In the genomic region with DNA sequence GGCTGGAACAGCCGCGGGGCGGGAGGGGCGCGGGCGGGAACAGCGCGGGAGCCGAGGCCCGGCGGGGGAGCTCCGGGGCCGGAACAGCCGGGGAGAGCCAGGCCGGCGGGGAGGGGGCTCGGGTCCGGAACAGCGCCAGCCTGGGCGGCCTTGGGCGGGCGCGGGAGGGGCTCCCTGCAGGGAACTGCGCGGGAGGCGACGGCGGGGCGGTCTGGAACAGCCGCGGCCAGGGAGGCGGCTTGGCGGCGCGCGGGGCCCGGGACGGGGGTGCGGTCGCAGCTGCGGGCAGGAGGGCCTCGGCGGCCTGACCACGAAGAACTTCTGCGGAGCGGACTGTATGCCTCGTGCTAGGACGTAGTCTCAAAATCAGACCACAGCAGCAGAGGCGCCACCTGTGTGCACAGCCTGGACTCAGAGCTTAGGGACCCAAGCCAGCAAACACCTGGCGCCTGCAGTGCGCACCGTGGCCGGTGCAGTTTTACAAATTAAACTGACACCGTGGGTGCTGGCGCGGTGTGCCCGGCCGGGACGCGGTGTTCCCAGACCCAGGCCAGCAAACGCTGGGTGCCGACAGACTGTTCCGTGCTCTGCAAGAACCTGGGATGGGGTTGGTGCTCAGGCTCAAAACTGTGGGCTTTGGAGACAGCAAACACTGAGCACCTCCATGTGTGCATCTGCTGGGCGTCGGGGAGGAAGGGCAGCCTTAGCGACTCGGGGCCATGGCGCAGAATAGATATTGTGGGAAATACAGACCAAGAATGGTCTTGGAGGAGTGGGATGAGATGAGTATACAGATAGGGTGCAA, we compare ENCODE assay signal across 1 cellular context.
TF ChIP-seq lines count a peak whose summit lies in the region.

No MANE protein-coding gene starts in this region.

TF ChIP-seq in K562, 482 proteins besides CTCF, POLR2A, EP300 and RAD21 (continued from another document and continues in another):
- TF ChIP-seq, protein P1, sequence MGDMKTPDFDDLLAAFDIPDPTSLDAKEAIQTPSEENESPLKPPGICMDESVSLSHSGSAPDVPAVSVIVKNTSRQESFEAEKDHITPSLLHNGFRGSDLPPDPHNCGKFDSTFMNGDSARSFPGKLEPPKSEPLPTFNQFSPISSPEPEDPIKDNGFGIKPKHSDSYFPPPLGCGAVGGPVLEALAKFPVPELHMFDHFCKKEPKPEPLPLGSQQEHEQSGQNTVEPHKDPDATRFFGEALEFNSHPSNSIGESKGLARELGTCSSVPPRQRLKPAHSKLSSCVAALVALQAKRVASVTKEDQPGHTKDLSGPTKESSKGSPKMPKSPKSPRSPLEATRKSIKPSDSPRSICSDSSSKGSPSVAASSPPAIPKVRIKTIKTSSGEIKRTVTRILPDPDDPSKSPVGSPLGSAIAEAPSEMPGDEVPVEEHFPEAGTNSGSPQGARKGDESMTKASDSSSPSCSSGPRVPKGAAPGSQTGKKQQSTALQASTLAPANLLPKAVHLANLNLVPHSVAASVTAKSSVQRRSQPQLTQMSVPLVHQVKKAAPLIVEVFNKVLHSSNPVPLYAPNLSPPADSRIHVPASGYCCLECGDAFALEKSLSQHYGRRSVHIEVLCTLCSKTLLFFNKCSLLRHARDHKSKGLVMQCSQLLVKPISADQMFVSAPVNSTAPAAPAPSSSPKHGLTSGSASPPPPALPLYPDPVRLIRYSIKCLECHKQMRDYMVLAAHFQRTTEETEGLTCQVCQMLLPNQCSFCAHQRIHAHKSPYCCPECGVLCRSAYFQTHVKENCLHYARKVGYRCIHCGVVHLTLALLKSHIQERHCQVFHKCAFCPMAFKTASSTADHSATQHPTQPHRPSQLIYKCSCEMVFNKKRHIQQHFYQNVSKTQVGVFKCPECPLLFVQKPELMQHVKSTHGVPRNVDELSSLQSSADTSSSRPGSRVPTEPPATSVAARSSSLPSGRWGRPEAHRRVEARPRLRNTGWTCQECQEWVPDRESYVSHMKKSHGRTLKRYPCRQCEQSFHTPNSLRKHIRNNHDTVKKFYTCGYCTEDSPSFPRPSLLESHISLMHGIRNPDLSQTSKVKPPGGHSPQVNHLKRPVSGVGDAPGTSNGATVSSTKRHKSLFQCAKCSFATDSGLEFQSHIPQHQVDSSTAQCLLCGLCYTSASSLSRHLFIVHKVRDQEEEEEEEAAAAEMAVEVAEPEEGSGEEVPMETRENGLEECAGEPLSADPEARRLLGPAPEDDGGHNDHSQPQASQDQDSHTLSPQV (IDR thresholded peaks at IDR 0.05): peak; percentile 81
- TF ChIP-seq ZNF274 (IDR thresholded peaks at IDR 0.05; ENCODE audit: borderline replicate concordance, low read depth, low read length): no peak
- peak; percentile 53 for TF ChIP-seq ZFP36 (IDR thresholded peaks at IDR 0.05; ENCODE audit: low read depth, low read length, partially characterized antibody)
- TF ChIP-seq ZNF707 (CRISPR knock-in tag; conservative IDR thresholded peaks at IDR 0.05): no peak
- no peak for TF ChIP-seq ELF4 (CRISPR knock-in tag; IDR thresholded peaks at IDR 0.05)
- TF ChIP-seq ZKSCAN1 (IDR thresholded peaks at IDR 0.05; ENCODE audit: low read depth, low read length): no peak
- TF ChIP-seq SP1 (CRISPR knock-in tag; IDR thresholded peaks at IDR 0.05): no peak; the same call in 1 of the 2 replicates
- TF ChIP-seq, protein P2, sequence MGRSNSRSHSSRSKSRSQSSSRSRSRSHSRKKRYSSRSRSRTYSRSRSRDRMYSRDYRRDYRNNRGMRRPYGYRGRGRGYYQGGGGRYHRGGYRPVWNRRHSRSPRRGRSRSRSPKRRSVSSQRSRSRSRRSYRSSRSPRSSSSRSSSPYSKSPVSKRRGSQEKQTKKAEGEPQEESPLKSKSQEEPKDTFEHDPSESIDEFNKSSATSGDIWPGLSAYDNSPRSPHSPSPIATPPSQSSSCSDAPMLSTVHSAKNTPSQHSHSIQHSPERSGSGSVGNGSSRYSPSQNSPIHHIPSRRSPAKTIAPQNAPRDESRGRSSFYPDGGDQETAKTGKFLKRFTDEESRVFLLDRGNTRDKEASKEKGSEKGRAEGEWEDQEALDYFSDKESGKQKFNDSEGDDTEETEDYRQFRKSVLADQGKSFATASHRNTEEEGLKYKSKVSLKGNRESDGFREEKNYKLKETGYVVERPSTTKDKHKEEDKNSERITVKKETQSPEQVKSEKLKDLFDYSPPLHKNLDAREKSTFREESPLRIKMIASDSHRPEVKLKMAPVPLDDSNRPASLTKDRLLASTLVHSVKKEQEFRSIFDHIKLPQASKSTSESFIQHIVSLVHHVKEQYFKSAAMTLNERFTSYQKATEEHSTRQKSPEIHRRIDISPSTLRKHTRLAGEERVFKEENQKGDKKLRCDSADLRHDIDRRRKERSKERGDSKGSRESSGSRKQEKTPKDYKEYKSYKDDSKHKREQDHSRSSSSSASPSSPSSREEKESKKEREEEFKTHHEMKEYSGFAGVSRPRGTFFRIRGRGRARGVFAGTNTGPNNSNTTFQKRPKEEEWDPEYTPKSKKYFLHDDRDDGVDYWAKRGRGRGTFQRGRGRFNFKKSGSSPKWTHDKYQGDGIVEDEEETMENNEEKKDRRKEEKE (IDR thresholded peaks at IDR 0.05; ENCODE audit: borderline replicate concordance in 1 of 2, control insufficient read depth in 1 of 2, low read depth in 2 of 2, low read length in 1 of 2): peak in 1 of 2 experiments; percentile 28; a peak in 1 of 4 replicates
- peak; percentile 59; the same call in 1 of the 2 replicates for TF ChIP-seq MTA3 (IDR thresholded peaks at IDR 0.05; ENCODE audit: borderline replicate concordance)
- TF ChIP-seq MAFK (IDR thresholded peaks at IDR 0.05; ENCODE audit: low read length): no peak
- TF ChIP-seq, protein P3, sequence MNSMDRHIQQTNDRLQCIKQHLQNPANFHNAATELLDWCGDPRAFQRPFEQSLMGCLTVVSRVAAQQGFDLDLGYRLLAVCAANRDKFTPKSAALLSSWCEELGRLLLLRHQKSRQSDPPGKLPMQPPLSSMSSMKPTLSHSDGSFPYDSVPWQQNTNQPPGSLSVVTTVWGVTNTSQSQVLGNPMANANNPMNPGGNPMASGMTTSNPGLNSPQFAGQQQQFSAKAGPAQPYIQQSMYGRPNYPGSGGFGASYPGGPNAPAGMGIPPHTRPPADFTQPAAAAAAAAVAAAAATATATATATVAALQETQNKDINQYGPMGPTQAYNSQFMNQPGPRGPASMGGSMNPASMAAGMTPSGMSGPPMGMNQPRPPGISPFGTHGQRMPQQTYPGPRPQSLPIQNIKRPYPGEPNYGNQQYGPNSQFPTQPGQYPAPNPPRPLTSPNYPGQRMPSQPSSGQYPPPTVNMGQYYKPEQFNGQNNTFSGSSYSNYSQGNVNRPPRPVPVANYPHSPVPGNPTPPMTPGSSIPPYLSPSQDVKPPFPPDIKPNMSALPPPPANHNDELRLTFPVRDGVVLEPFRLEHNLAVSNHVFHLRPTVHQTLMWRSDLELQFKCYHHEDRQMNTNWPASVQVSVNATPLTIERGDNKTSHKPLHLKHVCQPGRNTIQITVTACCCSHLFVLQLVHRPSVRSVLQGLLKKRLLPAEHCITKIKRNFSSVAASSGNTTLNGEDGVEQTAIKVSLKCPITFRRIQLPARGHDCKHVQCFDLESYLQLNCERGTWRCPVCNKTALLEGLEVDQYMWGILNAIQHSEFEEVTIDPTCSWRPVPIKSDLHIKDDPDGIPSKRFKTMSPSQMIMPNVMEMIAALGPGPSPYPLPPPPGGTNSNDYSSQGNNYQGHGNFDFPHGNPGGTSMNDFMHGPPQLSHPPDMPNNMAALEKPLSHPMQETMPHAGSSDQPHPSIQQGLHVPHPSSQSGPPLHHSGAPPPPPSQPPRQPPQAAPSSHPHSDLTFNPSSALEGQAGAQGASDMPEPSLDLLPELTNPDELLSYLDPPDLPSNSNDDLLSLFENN (IDR thresholded peaks at IDR 0.05; ENCODE audit: low read depth in 2 of 2, low read length in 2 of 2): peak in 1 of 2 experiments; percentile 39; a peak in 1 of 4 replicates
- peak; percentile 92 for TF ChIP-seq ADNP (tag; IDR thresholded peaks at IDR 0.05)
- TF ChIP-seq POLR3A (IDR thresholded peaks at IDR 0.05; ENCODE audit: borderline replicate concordance, extremely low read depth, insufficient read depth, insufficient read length): no peak
- no peak for TF ChIP-seq CEBPB (tag; IDR thresholded peaks at IDR 0.05)
- TF ChIP-seq, protein P4, sequence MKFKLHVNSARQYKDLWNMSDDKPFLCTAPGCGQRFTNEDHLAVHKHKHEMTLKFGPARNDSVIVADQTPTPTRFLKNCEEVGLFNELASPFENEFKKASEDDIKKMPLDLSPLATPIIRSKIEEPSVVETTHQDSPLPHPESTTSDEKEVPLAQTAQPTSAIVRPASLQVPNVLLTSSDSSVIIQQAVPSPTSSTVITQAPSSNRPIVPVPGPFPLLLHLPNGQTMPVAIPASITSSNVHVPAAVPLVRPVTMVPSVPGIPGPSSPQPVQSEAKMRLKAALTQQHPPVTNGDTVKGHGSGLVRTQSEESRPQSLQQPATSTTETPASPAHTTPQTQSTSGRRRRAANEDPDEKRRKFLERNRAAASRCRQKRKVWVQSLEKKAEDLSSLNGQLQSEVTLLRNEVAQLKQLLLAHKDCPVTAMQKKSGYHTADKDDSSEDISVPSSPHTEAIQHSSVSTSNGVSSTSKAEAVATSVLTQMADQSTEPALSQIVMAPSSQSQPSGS (CRISPR knock-in tag; IDR thresholded peaks at IDR 0.05): no peak
- TF ChIP-seq, protein P5, sequence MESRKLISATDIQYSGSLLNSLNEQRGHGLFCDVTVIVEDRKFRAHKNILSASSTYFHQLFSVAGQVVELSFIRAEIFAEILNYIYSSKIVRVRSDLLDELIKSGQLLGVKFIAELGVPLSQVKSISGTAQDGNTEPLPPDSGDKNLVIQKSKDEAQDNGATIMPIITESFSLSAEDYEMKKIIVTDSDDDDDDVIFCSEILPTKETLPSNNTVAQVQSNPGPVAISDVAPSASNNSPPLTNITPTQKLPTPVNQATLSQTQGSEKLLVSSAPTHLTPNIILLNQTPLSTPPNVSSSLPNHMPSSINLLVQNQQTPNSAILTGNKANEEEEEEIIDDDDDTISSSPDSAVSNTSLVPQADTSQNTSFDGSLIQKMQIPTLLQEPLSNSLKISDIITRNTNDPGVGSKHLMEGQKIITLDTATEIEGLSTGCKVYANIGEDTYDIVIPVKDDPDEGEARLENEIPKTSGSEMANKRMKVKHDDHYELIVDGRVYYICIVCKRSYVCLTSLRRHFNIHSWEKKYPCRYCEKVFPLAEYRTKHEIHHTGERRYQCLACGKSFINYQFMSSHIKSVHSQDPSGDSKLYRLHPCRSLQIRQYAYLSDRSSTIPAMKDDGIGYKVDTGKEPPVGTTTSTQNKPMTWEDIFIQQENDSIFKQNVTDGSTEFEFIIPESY (CRISPR knock-in tag; IDR thresholded peaks at IDR 0.05): no peak; the same call in 1 of the 2 replicates
- TF ChIP-seq, protein P6, sequence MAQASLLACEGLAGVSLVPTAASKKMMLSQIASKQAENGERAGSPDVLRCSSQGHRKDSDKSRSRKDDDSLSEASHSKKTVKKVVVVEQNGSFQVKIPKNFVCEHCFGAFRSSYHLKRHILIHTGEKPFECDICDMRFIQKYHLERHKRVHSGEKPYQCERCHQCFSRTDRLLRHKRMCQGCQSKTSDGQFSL (CRISPR knock-in tag; IDR thresholded peaks at IDR 0.05): peak; percentile 38; the same call in 1 of the 2 replicates
- TF ChIP-seq, protein P6 (tag; IDR thresholded peaks at IDR 0.05): peak in 1 of 2 experiments; percentile 83; a peak in 2 of 4 replicates
- no peak for TF ChIP-seq DNMT1 (IDR thresholded peaks at IDR 0.05)
- TF ChIP-seq BDP1 (IDR thresholded peaks at IDR 0.05; ENCODE audit: insufficient read depth, insufficient read length): no peak
- TF ChIP-seq CREBBP (IDR thresholded peaks at IDR 0.05; ENCODE audit: low read depth, low read length): no peak
- TF ChIP-seq MYNN (IDR thresholded peaks at IDR 0.05): no peak
- no peak for TF ChIP-seq MYNN (CRISPR knock-in tag; IDR thresholded peaks at IDR 0.05)
- TF ChIP-seq ZNF764 (CRISPR knock-in tag; IDR thresholded peaks at IDR 0.05; ENCODE audit: low read depth): no peak
- TF ChIP-seq, protein P7, sequence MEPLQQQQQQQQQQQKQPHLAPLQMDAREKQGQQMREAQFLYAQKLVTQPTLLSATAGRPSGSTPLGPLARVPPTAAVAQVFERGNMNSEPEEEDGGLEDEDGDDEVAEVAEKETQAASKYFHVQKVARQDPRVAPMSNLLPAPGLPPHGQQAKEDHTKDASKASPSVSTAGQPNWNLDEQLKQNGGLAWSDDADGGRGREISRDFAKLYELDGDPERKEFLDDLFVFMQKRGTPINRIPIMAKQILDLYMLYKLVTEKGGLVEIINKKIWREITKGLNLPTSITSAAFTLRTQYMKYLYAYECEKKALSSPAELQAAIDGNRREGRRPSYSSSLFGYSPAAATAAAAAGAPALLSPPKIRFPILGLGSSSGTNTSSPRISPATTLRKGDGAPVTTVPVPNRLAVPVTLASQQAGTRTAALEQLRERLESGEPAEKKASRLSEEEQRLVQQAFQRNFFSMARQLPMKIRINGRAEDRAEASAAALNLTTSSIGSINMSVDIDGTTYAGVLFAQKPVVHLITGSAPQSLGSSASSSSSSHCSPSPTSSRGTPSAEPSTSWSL (CRISPR knock-in tag; IDR thresholded peaks at IDR 0.05; ENCODE audit: borderline replicate concordance): no peak
- TF ChIP-seq SETDB1 (IDR thresholded peaks at IDR 0.05; ENCODE audit: low read length): no peak
- peak; percentile 99 for TF ChIP-seq ZKSCAN8 (CRISPR knock-in tag; IDR thresholded peaks at IDR 0.05)
- no peak for TF ChIP-seq PRMT5 (CRISPR knock-in tag; IDR thresholded peaks at IDR 0.05)
- TF ChIP-seq LCOR (CRISPR knock-in tag; IDR thresholded peaks at IDR 0.05): no peak
- TF ChIP-seq, protein P8, sequence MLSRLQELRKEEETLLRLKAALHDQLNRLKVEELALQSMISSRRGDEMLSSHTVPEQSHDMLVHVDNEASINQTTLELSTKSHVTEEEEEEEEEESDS (CRISPR knock-in tag; IDR thresholded peaks at IDR 0.05): no peak
- TF ChIP-seq HNRNPUL1 (IDR thresholded peaks at IDR 0.05; ENCODE audit: low read length): no peak
- TF ChIP-seq SRSF1 (IDR thresholded peaks at IDR 0.05; ENCODE audit: low read depth, low read length): peak; percentile 99
- TF ChIP-seq, protein P9, sequence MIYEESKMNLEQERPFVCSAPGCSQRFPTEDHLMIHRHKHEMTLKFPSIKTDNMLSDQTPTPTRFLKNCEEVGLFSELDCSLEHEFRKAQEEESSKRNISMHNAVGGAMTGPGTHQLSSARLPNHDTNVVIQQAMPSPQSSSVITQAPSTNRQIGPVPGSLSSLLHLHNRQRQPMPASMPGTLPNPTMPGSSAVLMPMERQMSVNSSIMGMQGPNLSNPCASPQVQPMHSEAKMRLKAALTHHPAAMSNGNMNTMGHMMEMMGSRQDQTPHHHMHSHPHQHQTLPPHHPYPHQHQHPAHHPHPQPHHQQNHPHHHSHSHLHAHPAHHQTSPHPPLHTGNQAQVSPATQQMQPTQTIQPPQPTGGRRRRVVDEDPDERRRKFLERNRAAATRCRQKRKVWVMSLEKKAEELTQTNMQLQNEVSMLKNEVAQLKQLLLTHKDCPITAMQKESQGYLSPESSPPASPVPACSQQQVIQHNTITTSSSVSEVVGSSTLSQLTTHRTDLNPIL (CRISPR knock-in tag; IDR thresholded peaks at IDR 0.05): no peak
- peak; percentile 12; the same call in 1 of the 2 replicates for TF ChIP-seq RB1 (IDR thresholded peaks at IDR 0.05; ENCODE audit: low read depth)
- no peak for TF ChIP-seq COPS2 (conservative IDR thresholded peaks at IDR 0.05)
- TF ChIP-seq HNRNPK (IDR thresholded peaks at IDR 0.05; ENCODE audit: low read depth, low read length, poor library complexity, severe bottlenecking): peak; percentile 77
- peak; percentile 40; the same call in 1 of the 2 replicates for TF ChIP-seq ZNF175 (CRISPR knock-in tag; IDR thresholded peaks at IDR 0.05; ENCODE audit: low read depth)
- TF ChIP-seq ZNF431 (CRISPR knock-in tag; IDR thresholded peaks at IDR 0.05): peak; percentile 43; the same call in 1 of the 2 replicates
- TF ChIP-seq ZNF717 (CRISPR knock-in tag; IDR thresholded peaks at IDR 0.05): no peak
- TF ChIP-seq ZNF324 (CRISPR knock-in tag; IDR thresholded peaks at IDR 0.05): no peak
